In genomic region chr3:140292154-140292553, GRCh38 we compare ENCODE assay signal across 18 cellular contexts.
DNase-seq lines count a peak whose midpoint lies in the region; FAIRE-seq and TF ChIP-seq lines count a peak whose summit lies in the region.
"Had no signal": no experiment of that assay in that cellular context is flagged by ENCODE, and none has a peak within 500 bp of the region (broad histone marks: within the 10 kb centered on the region; RNA-seq: fewer than 3 reads in every experiment).

No MANE protein-coding gene starts in this region.

- H3K36me3 ChIP-seq in MG63, result no peaks in the 10 kb centered on the region
- H3K36me3 ChIP-seq: esophagus squamous epithelium, Peyer's patch, spleen, tibial artery had no signal

- H3K27me3 Mint-ChIP-seq in chondrocyte (ENCODE audit: low read depth), result no peaks in the 10 kb centered on the region
- H3K27me3 Mint-ChIP-seq: activated naive CD4-positive, alpha-beta T cell treated with anti-CD3 and anti-CD28 coated beads, Interleukin-2, amount 10 ng/mL, durations not matched to agents 7 days and 5 days had no signal

- TF ChIP-seq CTCF in chondrocyte (IDR thresholded peaks at IDR 0.05), result no peak

- H3K9me3 ChIP-seq in MG63, result no peaks in the 10 kb centered on the region
- H3K9me3 ChIP-seq: esophagus squamous epithelium, Peyer's patch, spleen, tibial artery had no signal

- FAIRE-seq in urothelium cell line (lab: Jason Lieb, UNC), result no peak
- FAIRE-seq: TTC549 had no signal

- H3K36me3 Mint-ChIP-seq in chondrocyte (ENCODE audit: low read depth), result no peaks in the 10 kb centered on the region
- H3K36me3 Mint-ChIP-seq: activated naive CD4-positive, alpha-beta T cell treated with anti-CD3 and anti-CD28 coated beads, Interleukin-2, amount 10 ng/mL, durations not matched to agents 7 days and 5 days; brain had no signal

- no peaks in the 10 kb centered on the region for H3K27me3 ChIP-seq in MG63
- H3K27me3 ChIP-seq: Peyer's patch, spleen, tibial artery had no signal

- no peak overlapping the region for H3K4me3 ChIP-seq in MG63
- H3K4me3 ChIP-seq: esophagus squamous epithelium, GM23338, Peyer's patch, spleen, tibial artery had no signal

- peak overlapping the region; percentile 14 for H3K27ac Mint-ChIP-seq in chondrocyte (ENCODE audit: unreplicated experiment)
- H3K27ac Mint-ChIP-seq: activated naive CD4-positive, alpha-beta T cell treated with anti-CD3 and anti-CD28 coated beads, Interleukin-2, amount 10 ng/mL, durations not matched to agents 7 days and 5 days; brain; GM23338 had no signal

- no peaks in the 10 kb centered on the region for H3K9me3 Mint-ChIP-seq in chondrocyte (ENCODE audit: low read depth)
- H3K9me3 Mint-ChIP-seq: brain, GM23338 had no signal

- H3K4me3 Mint-ChIP-seq in chondrocyte (ENCODE audit: unreplicated experiment), result no peak overlapping the region
- H3K4me3 Mint-ChIP-seq: activated naive CD4-positive, alpha-beta T cell treated with anti-CD3 and anti-CD28 coated beads, Interleukin-2, amount 10 ng/mL, durations not matched to agents 7 days and 5 days; brain; GM23338 had no signal

- DNase-seq in MG63, result peak; percentile 75
- DNase-seq in chondrocyte (ENCODE audit: low spot score), result no peak
- peak; percentile 4 for DNase-seq in glomerular visceral epithelial cell (ENCODE audit: extremely low spot score)
- peak; percentile 21 for DNase-seq in urothelium cell line (ENCODE audit: low spot score)
- no peak for DNase-seq in NCI-H187 (lab: John Stamatoyannopoulos, UW)
- DNase-seq in NCI-H1417 (lab: John Stamatoyannopoulos, UW), result no peak
- DNase-seq in SIG-M5 treated with dmso at 0.1 percent for 504 hours (lab: John Stamatoyannopoulos, UW; ENCODE audit: unreplicated experiment), result no peak
- DNase-seq: activated CD4-positive, alpha-beta T cell treated with anti-CD3 and anti-CD28 coated beads, Interleukin-2, amount 50 U/mL, for 1 hour; activated naive CD4-positive, alpha-beta T cell treated with anti-CD3 and anti-CD28 coated beads, Interleukin-2, amount 10 ng/mL, durations not matched to agents 7 days and 5 days; esophagus squamous epithelium; KBM-7; NCI-H2171 treated with DMSO at 0.1 percent for 48 hours; Peyer's patch; spleen had no signal

- peaks cover 30% of the 10 kb centered on the region for H3K4me1 Mint-ChIP-seq in chondrocyte (ENCODE audit: low read depth)
- H3K4me1 Mint-ChIP-seq: activated naive CD4-positive, alpha-beta T cell treated with anti-CD3 and anti-CD28 coated beads, Interleukin-2, amount 10 ng/mL, durations not matched to agents 7 days and 5 days; brain had no signal

Comparison
In these comparisons a context has a peak if more than half of its experiments do, and no peak if none do; other contexts are left out.
1. DNase-seq: peak in MG63 (single experiment), glomerular visceral epithelial cell (single experiment) and urothelium cell line (single experiment); none in chondrocyte (single experiment), NCI-H187 (0 of 2), NCI-H1417 (0 of 3) and SIG-M5 treated with dmso at 0.1 percent for 504 hours (single experiment).